ENCODE assay signal across 26 cellular contexts in the genomic region with DNA sequence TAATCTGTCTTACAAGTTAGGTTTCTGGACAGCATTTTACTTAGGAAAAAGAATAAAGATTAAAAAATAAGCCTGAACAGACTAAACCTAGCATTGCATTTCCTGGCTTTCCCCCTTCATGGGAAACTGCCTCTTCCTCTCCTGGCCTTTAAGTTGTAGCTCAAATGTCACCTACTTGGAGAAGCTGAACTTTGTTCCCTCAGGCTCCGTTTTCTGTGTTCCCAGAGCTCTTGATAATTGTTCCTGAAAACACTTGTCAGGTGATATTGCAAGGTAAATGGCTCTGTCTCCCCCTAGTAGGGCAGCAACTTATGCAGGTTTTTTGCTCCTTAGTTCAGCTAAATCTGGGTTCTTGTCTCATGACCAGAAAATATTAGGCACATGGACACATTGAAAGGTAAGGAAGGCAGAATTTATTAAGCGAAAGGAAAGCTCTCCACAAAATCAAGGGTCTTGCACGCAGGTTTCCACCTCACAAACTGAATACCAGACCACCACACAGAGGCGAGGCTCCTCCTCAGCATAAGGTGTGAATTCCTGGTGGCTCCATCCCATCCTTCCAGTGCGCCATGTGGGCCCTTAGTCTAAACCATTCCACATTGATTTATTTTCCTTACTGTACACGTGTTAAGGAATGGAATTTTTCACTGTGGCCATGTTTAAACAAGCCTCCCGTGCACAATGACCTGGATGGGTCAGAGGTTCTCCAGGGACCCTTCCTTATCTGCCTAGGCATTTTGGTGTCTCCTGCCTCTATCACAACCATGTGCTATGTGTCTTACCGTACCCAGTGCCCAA.
"Had no signal": no experiment of that assay in that cellular context is flagged by ENCODE, and none has a peak within 500 bp of the region (broad histone marks: within the 10 kb centered on the region; RNA-seq: fewer than 3 reads in every experiment).

No MANE protein-coding gene starts in this region.

- H3K27ac ChIP-seq: ascending aorta, breast epithelium, cardiac muscle cell, colonic mucosa had no signal

- H3K36me3 Mint-ChIP-seq: activated CD4-positive, alpha-beta memory T cell treated with anti-CD3 and anti-CD28 coated beads for 36 hours; activated naive CD4-positive, alpha-beta T cell treated with anti-CD3 and anti-CD28 coated beads, Interleukin-2, amount 10 ng/mL, durations not matched to agents 7 days and 5 days; activated naive CD4-positive, alpha-beta T cell treated with anti-CD3 and anti-CD28 coated beads, Interleukin-2, amount 50 U/mL, for 72 hours; activated naive CD8-positive, alpha-beta T cell treated with anti-CD3 and anti-CD28 coated beads, Interleukin-2, amount 10 ng/mL, durations not matched to agents 7 days and 5 days; brain had no signal

- H3K27ac Mint-ChIP-seq: activated CD4-positive, alpha-beta memory T cell treated with anti-CD3 and anti-CD28 coated beads for 36 hours; activated CD4-positive, alpha-beta T cell treated with anti-CD3 and anti-CD28 coated beads for 36 hours; activated CD4-positive, alpha-beta T cell treated with anti-CD3 and anti-CD28 coated beads, Interleukin-2, amount 10 ng/mL, durations not matched to agents 24 days and 14 days; activated naive CD4-positive, alpha-beta T cell treated with anti-CD3 and anti-CD28 coated beads, Interleukin-2, amount 10 ng/mL, durations not matched to agents 7 days and 5 days; activated naive CD4-positive, alpha-beta T cell treated with anti-CD3 and anti-CD28 coated beads, Interleukin-2, amount 50 U/mL, for 72 hours; activated naive CD8-positive, alpha-beta T cell treated with anti-CD3 and anti-CD28 coated beads, Interleukin-2, amount 10 ng/mL, durations not matched to agents 7 days and 5 days; activated T-cell treated with anti-CD3 and anti-CD28 coated beads, Interleukin-2, amount 50 U/mL, for 24 hours; activated T-cell treated with anti-CD3 and anti-CD28 coated beads, Interleukin-2, amount 50 U/mL, for 72 hours; brain had no signal

- H3K9me3 Mint-ChIP-seq: activated CD4-positive, alpha-beta T cell treated with anti-CD3 and anti-CD28 coated beads, Interleukin-2, amount 10 ng/mL, durations not matched to agents 24 days and 14 days; activated naive CD4-positive, alpha-beta T cell treated with anti-CD3 and anti-CD28 coated beads, Interleukin-2, amount 10 ng/mL, durations not matched to agents 7 days and 5 days; activated naive CD8-positive, alpha-beta T cell treated with anti-CD3 and anti-CD28 coated beads, Interleukin-2, amount 10 ng/mL, durations not matched to agents 7 days and 5 days; brain had no signal

- H3K4me3 Mint-ChIP-seq: activated CD4-positive, alpha-beta memory T cell treated with anti-CD3 and anti-CD28 coated beads for 36 hours; activated CD4-positive, alpha-beta T cell treated with anti-CD3 and anti-CD28 coated beads for 36 hours; activated CD4-positive, alpha-beta T cell treated with anti-CD3 and anti-CD28 coated beads, Interleukin-2, amount 10 ng/mL, durations not matched to agents 24 days and 14 days; activated naive CD4-positive, alpha-beta T cell treated with anti-CD3 and anti-CD28 coated beads, Interleukin-2, amount 10 ng/mL, durations not matched to agents 7 days and 5 days; activated naive CD8-positive, alpha-beta T cell treated with anti-CD3 and anti-CD28 coated beads, Interleukin-2, amount 10 ng/mL, durations not matched to agents 7 days and 5 days; activated T-cell treated with anti-CD3 and anti-CD28 coated beads, Interleukin-2, amount 50 U/mL, for 24 hours; activated T-cell treated with anti-CD3 and anti-CD28 coated beads, Interleukin-2, amount 50 U/mL, for 72 hours; brain had no signal

- H3K36me3 ChIP-seq: ascending aorta, breast epithelium, cardiac muscle cell, colonic mucosa had no signal

- H3K4me1 Mint-ChIP-seq: activated CD4-positive, alpha-beta T cell treated with anti-CD3 and anti-CD28 coated beads for 36 hours; activated CD4-positive, alpha-beta T cell treated with anti-CD3 and anti-CD28 coated beads, Interleukin-2, amount 10 ng/mL, durations not matched to agents 24 days and 14 days; activated naive CD4-positive, alpha-beta T cell treated with anti-CD3 and anti-CD28 coated beads, Interleukin-2, amount 10 ng/mL, durations not matched to agents 7 days and 5 days; activated naive CD8-positive, alpha-beta T cell treated with anti-CD3 and anti-CD28 coated beads, Interleukin-2, amount 10 ng/mL, durations not matched to agents 7 days and 5 days; brain had no signal

- H3K27me3 Mint-ChIP-seq: activated CD4-positive, alpha-beta memory T cell treated with anti-CD3 and anti-CD28 coated beads for 36 hours; activated CD4-positive, alpha-beta T cell treated with anti-CD3 and anti-CD28 coated beads for 36 hours; activated CD4-positive, alpha-beta T cell treated with anti-CD3 and anti-CD28 coated beads, Interleukin-2, amount 10 ng/mL, durations not matched to agents 24 days and 14 days; activated naive CD4-positive, alpha-beta T cell treated with anti-CD3 and anti-CD28 coated beads, Interleukin-2, amount 10 ng/mL, durations not matched to agents 7 days and 5 days; activated naive CD8-positive, alpha-beta T cell treated with anti-CD3 and anti-CD28 coated beads, Interleukin-2, amount 10 ng/mL, durations not matched to agents 7 days and 5 days; activated T-cell treated with anti-CD3 and anti-CD28 coated beads, Interleukin-2, amount 50 U/mL, for 24 hours; brain had no signal

- DNase-seq: activated CD4-positive, alpha-beta memory T cell treated with anti-CD3 and anti-CD28 coated beads for 36 hours; activated CD4-positive, alpha-beta T cell treated with anti-CD3 and anti-CD28 coated beads for 36 hours; activated CD4-positive, alpha-beta T cell treated with anti-CD3 and anti-CD28 coated beads, Interleukin-2, amount 10 ng/mL, durations not matched to agents 24 days and 14 days; activated CD4-positive, CD25-positive, alpha-beta regulatory T cell; activated CD4-positive, CD25-positive, alpha-beta regulatory T cell treated with anti-CD3 and anti-CD28 coated beads, Interleukin-2, amount 50 U/mL, for 72 hours; activated CD8-positive, alpha-beta memory T cell treated with anti-CD3 and anti-CD28 coated beads, Interleukin-2, amount 50 U/mL, for 48 hours; activated gamma-delta T cell; activated naive CD4-positive, alpha-beta T cell; activated naive CD4-positive, alpha-beta T cell treated with anti-CD3 and anti-CD28 coated beads, Interleukin-2, amount 10 ng/mL, durations not matched to agents 7 days and 5 days; activated naive CD8-positive, alpha-beta T cell treated with anti-CD3 and anti-CD28 coated beads, Interleukin-2, amount 10 ng/mL, durations not matched to agents 7 days and 5 days; activated T-cell treated with anti-CD3 and anti-CD28 coated beads for 4 hours; activated T-cell treated with anti-CD3 and anti-CD28 coated beads, Interleukin-2, amount 50 U/mL, for 24 hours; activated T-cell treated with anti-CD3 and anti-CD28 coated beads, Interleukin-2, amount 50 U/mL, for 72 hours; central memory CD4-positive, alpha-beta T cell; cerebellar nuclear complex; colonic mucosa; effector CD8-positive, alpha-beta T cell; foreskin fibroblast; T-helper 2 cell had no signal

- H3K9me3 ChIP-seq: ascending aorta, breast epithelium, colonic mucosa had no signal

- ATAC-seq: activated CD4-positive, alpha-beta T cell treated with anti-CD3 and anti-CD28 coated beads for 36 hours; activated naive CD4-positive, alpha-beta T cell treated with anti-CD3 and anti-CD28 coated beads, Interleukin-2, amount 50 U/mL, for 72 hours; activated T-cell treated with anti-CD3 and anti-CD28 coated beads, Interleukin-2, amount 50 U/mL, for 72 hours; esophagus mucosa had no signal

- H3K4me3 ChIP-seq: ascending aorta, breast epithelium, cardiac muscle cell, colonic mucosa had no signal

- H3K27me3 ChIP-seq: ascending aorta, breast epithelium, cardiac muscle cell, colonic mucosa had no signal

- FAIRE-seq: frontal cortex had no signal

- H3K4me1 ChIP-seq: ascending aorta, breast epithelium, colonic mucosa had no signal
